In the genomic region with DNA sequence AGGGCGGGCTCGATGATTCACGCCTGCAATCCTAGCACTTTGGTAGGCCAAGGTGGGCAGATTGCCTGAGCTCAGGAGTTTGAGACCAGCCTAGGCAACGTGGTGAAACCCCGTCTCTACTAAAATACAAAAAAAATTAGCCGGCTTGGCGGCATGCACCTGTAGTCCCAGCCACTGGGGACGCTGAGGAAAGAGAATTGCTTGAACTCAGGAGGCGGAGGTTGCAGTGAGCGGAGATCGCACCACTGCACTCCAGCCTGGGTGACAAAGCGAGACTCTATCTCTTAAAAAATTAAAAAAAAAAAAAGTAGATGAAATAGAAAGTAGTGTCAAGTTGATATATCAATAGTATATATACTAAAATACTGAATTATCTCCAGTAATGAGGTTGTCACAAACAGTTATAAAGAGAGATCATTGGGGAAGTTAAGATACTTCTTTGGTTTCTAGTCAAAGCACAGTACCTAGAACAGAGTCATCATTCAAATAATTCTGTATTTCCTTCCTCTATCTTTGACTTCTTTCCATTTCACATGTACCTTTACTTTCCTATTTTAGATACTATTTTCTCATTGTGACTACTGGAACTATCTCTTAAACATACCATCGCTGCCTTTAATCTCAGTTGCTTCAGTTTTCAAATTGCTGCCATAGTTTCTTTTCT, we compare ENCODE assay signal across 25 cellular contexts.
"Had no signal": no experiment of that assay in that cellular context is flagged by ENCODE, and none has a peak within 500 bp of the region (broad histone marks: within the 10 kb centered on the region; RNA-seq: fewer than 3 reads in every experiment).

No MANE protein-coding gene starts in this region.

- H3K9me3 Mint-ChIP-seq: activated CD4-positive, alpha-beta memory T cell treated with anti-CD3 and anti-CD28 coated beads, Interleukin-2, amount 10 ng/mL, durations not matched to agents 7 days and 5 days; activated CD4-positive, alpha-beta T cell treated with anti-CD3 and anti-CD28 coated beads, Interleukin-2, amount 10 ng/mL, durations not matched to agents 7 days and 5 days; activated naive CD4-positive, alpha-beta T cell treated with anti-CD3 and anti-CD28 coated beads, Interleukin-2, amount 10 ng/mL, durations not matched to agents 7 days and 5 days; activated naive CD8-positive, alpha-beta T cell treated with anti-CD3 and anti-CD28 coated beads for 36 hours; activated T-helper 17 cell treated with anti-CD3 and anti-CD28 coated beads, Interleukin-2, amount 50 U/mL, for 72 hours had no signal

- H3K27me3 ChIP-seq: colonic mucosa, MG63 had no signal

- H3K27ac ChIP-seq: colonic mucosa, VCaP had no signal

- H3K4me3 Mint-ChIP-seq: activated CD4-positive, alpha-beta memory T cell treated with anti-CD3 and anti-CD28 coated beads, Interleukin-2, amount 10 ng/mL, durations not matched to agents 7 days and 5 days; activated CD4-positive, alpha-beta T cell treated with anti-CD3 and anti-CD28 coated beads, Interleukin-2, amount 10 ng/mL, durations not matched to agents 7 days and 5 days; activated naive CD4-positive, alpha-beta T cell treated with anti-CD3 and anti-CD28 coated beads, Interleukin-2, amount 10 ng/mL, durations not matched to agents 7 days and 5 days; activated naive CD8-positive, alpha-beta T cell treated with anti-CD3 and anti-CD28 coated beads for 36 hours; activated T-helper 17 cell treated with anti-CD3 and anti-CD28 coated beads, Interleukin-2, amount 50 U/mL, for 72 hours had no signal

- H3K27me3 Mint-ChIP-seq: activated CD4-positive, alpha-beta T cell treated with anti-CD3 and anti-CD28 coated beads, Interleukin-2, amount 10 ng/mL, durations not matched to agents 7 days and 5 days; activated naive CD4-positive, alpha-beta T cell treated with anti-CD3 and anti-CD28 coated beads, Interleukin-2, amount 10 ng/mL, durations not matched to agents 7 days and 5 days; activated naive CD8-positive, alpha-beta T cell treated with anti-CD3 and anti-CD28 coated beads for 36 hours had no signal

- H3K4me1 Mint-ChIP-seq: activated CD4-positive, alpha-beta memory T cell treated with anti-CD3 and anti-CD28 coated beads, Interleukin-2, amount 10 ng/mL, durations not matched to agents 7 days and 5 days; activated CD4-positive, alpha-beta T cell treated with anti-CD3 and anti-CD28 coated beads, Interleukin-2, amount 10 ng/mL, durations not matched to agents 7 days and 5 days; activated naive CD4-positive, alpha-beta T cell treated with anti-CD3 and anti-CD28 coated beads, Interleukin-2, amount 10 ng/mL, durations not matched to agents 7 days and 5 days; activated naive CD8-positive, alpha-beta T cell treated with anti-CD3 and anti-CD28 coated beads for 36 hours; activated T-helper 17 cell treated with anti-CD3 and anti-CD28 coated beads, Interleukin-2, amount 50 U/mL, for 72 hours had no signal

- H3K36me3 ChIP-seq: colonic mucosa, MG63 had no signal

- ATAC-seq: activated T-helper 17 cell treated with anti-CD3 and anti-CD28 coated beads, Interleukin-2, amount 50 U/mL, for 72 hours; PC-3 had no signal

- H3K36me3 Mint-ChIP-seq: activated naive CD4-positive, alpha-beta T cell treated with anti-CD3 and anti-CD28 coated beads, Interleukin-2, amount 10 ng/mL, durations not matched to agents 7 days and 5 days; activated naive CD8-positive, alpha-beta T cell treated with anti-CD3 and anti-CD28 coated beads for 36 hours had no signal

- H3K27ac Mint-ChIP-seq: activated CD4-positive, alpha-beta memory T cell treated with anti-CD3 and anti-CD28 coated beads, Interleukin-2, amount 10 ng/mL, durations not matched to agents 7 days and 5 days; activated CD4-positive, alpha-beta T cell treated with anti-CD3 and anti-CD28 coated beads, Interleukin-2, amount 10 ng/mL, durations not matched to agents 7 days and 5 days; activated naive CD4-positive, alpha-beta T cell treated with anti-CD3 and anti-CD28 coated beads, Interleukin-2, amount 10 ng/mL, durations not matched to agents 7 days and 5 days; activated naive CD8-positive, alpha-beta T cell treated with anti-CD3 and anti-CD28 coated beads for 36 hours; activated T-helper 17 cell treated with anti-CD3 and anti-CD28 coated beads, Interleukin-2, amount 50 U/mL, for 72 hours had no signal

- H3K4me3 ChIP-seq: colonic mucosa, MG63 had no signal

- H3K9me3 ChIP-seq: colonic mucosa, MG63 had no signal

- H3K4me1 ChIP-seq: colonic mucosa had no signal

- DNase-seq: activated CD4-positive, alpha-beta memory T cell treated with anti-CD3 and anti-CD28 coated beads, Interleukin-2, amount 10 ng/mL, durations not matched to agents 7 days and 5 days; activated CD4-positive, alpha-beta T cell treated with anti-CD3 and anti-CD28 coated beads, Interleukin-2, amount 10 ng/mL, durations not matched to agents 7 days and 5 days; activated CD4-positive, CD25-positive, alpha-beta regulatory T cell; activated gamma-delta T cell treated with Interleukin-2 at 50 U/mL for 16 hours; activated naive CD4-positive, alpha-beta T cell treated with anti-CD3 and anti-CD28 coated beads, Interleukin-2, amount 10 ng/mL, durations not matched to agents 7 days and 5 days; activated naive CD8-positive, alpha-beta T cell treated with anti-CD3 and anti-CD28 coated beads for 36 hours; activated T-cell treated with anti-CD3 and anti-CD28 coated beads for 4 hours; activated T-cell treated with anti-CD3 and anti-CD28 coated beads, Interleukin-2, amount 50 U/mL, for 48 hours; anterior cingulate cortex; caudate nucleus; colonic mucosa; MG63; MV-4-11; NCI-H1092 treated with DMSO at 0.1 percent for 48 hours; NCI-H1417 treated with DMSO at 0.1 percent for 48 hours; NCI-H1694; NCI-H2029 treated with DMSO at 0.1 percent for 48 hours; NCI-H345; NCI-H510A; NCI-H69; PC-3; SIG-M5; T-helper 1 cell had no signal
